Comparison of ENCODE assay signal across 11 cellular contexts in the genomic region with DNA sequence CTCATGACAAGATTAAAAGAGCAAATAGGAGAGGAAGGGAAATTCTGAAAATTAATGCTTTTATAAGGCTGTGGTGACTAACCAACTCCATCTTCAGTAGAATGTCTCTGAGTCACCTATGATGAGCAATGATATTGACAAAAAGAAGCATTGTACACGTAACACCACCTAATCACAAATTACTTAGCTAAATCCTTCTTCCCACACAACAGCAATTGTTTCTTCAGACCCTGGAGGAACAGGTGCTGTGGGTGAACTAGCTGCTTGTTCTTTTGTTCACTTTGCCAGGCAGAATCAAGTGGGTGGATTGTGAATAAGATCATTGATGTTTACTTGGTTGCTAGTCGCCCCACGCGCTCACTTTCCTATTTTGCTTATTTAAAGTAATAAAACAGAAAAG.
DNase-seq lines count a peak whose midpoint lies in the region; ATAC-seq and TF ChIP-seq lines count a peak whose summit lies in the region.
"Had no signal": no experiment of that assay in that cellular context is flagged by ENCODE, and none has a peak within 500 bp of the region (broad histone marks: within the 10 kb centered on the region; RNA-seq: fewer than 3 reads in every experiment).

No MANE protein-coding gene starts in this region.

- H3K27ac ChIP-seq in lower lobe of right lung (peak overlapping the region; percentile 1), upper lobe of left lung (peak overlapping the region; percentile 11 to 75 (median 44))
- H3K27ac ChIP-seq: KMS-11 had no signal

- H3K36me3 ChIP-seq in lower lobe of right lung, result no peaks in the 10 kb centered on the region
- H3K36me3 ChIP-seq in upper lobe of left lung, result no peaks in the 10 kb centered on the region

- H3K27me3 ChIP-seq in lower lobe of right lung (ENCODE audit: low read depth) (no peaks in the 10 kb centered on the region), upper lobe of left lung (no peaks in the 10 kb centered on the region)

- peak; percentile 78 for ATAC-seq in activated naive CD8-positive, alpha-beta T cell treated with anti-CD3 and anti-CD28 coated beads, Interleukin-2, amount 50 U/mL, for 24 hours
- ATAC-seq in lower lobe of right lung (no peak), upper lobe of left lung (ENCODE audit: low FRiP score in 2 of 2) (peak in 1 of 2 donors; percentile 54), HG03135 (IDR thresholded peaks at IDR 0.05; ENCODE audit: unreplicated experiment) (no peak)
- ATAC-seq: WTC11 had no signal

- no peaks in the 10 kb centered on the region for H3K9me3 ChIP-seq in lower lobe of right lung
- H3K9me3 ChIP-seq in upper lobe of left lung, result no peaks in the 10 kb centered on the region

- intact Hi-C loops in lower lobe of right lung (cut with DNase I), result no loop called here

- no peaks in the 10 kb centered on the region for H3K4me1 Mint-ChIP-seq in activated naive CD8-positive, alpha-beta T cell treated with anti-CD3 and anti-CD28 coated beads, Interleukin-2, amount 50 U/mL, for 24 hours

- peaks cover 5% of the 10 kb centered on the region for H3K36me3 Mint-ChIP-seq in activated naive CD8-positive, alpha-beta T cell treated with anti-CD3 and anti-CD28 coated beads, Interleukin-2, amount 50 U/mL, for 24 hours (ENCODE audit: low read depth)
- H3K36me3 Mint-ChIP-seq: WTC11 had no signal

- H3K4me3 Mint-ChIP-seq in activated naive CD8-positive, alpha-beta T cell treated with anti-CD3 and anti-CD28 coated beads, Interleukin-2, amount 50 U/mL, for 24 hours, result no peak overlapping the region
- H3K4me3 Mint-ChIP-seq: CD8-positive, alpha-beta memory T cell; WTC11 had no signal

- 83 to 88% methylated on average over 4 of the region's 4 CpGs for WGBS in upper lobe of left lung, 2 donors

- TF ChIP-seq POLR2A in upper lobe of left lung (IDR thresholded peaks at IDR 0.05), result no peak

- TF ChIP-seq CTCF in lower lobe of right lung (IDR thresholded peaks at IDR 0.05) (no peak), upper lobe of left lung (IDR thresholded peaks at IDR 0.05) (no peak)

- H3K4me1 ChIP-seq in lower lobe of right lung, result peaks cover 26% of the 10 kb centered on the region
- peaks cover 17 to 28% (median 27%) of the 10 kb centered on the region in 4 donors for H3K4me1 ChIP-seq in upper lobe of left lung

- no peak for TF ChIP-seq EP300 in upper lobe of left lung (IDR thresholded peaks at IDR 0.05)

- DNase-seq in activated naive CD4-positive, alpha-beta T cell treated with Interleukin-2 at 50 U/mL for 16 hours, result peak; percentile 24
- no peak for DNase-seq in activated naive CD4-positive, alpha-beta T cell (lab: John Stamatoyannopoulos, UW)
- no peak for DNase-seq in activated naive CD8-positive, alpha-beta T cell treated with anti-CD3 and anti-CD28 coated beads, Interleukin-2, amount 50 U/mL, for 24 hours
- no peak for DNase-seq in lower lobe of right lung
- DNase-seq in upper lobe of left lung, result no peak
- DNase-seq in GM19238 (ENCODE audit: insufficient read length, low spot score), result no peak
- DNase-seq in central memory CD4-positive, alpha-beta T cell, result no peak
- DNase-seq: CD8-positive, alpha-beta memory T cell had no signal

- H3K4me3 ChIP-seq in lower lobe of right lung (no peak overlapping the region), upper lobe of left lung (no peak overlapping the region)

- peak overlapping the region; percentile 87 for H3K27ac Mint-ChIP-seq in activated naive CD8-positive, alpha-beta T cell treated with anti-CD3 and anti-CD28 coated beads, Interleukin-2, amount 50 U/mL, for 24 hours
- H3K27ac Mint-ChIP-seq: CD8-positive, alpha-beta memory T cell; WTC11 had no signal

- H3K9me3 Mint-ChIP-seq in activated naive CD8-positive, alpha-beta T cell treated with anti-CD3 and anti-CD28 coated beads, Interleukin-2, amount 50 U/mL, for 24 hours, result peaks cover 24% of the 10 kb centered on the region
- H3K9me3 Mint-ChIP-seq: WTC11 had no signal

- no peaks in the 10 kb centered on the region for H3K27me3 Mint-ChIP-seq in activated naive CD8-positive, alpha-beta T cell treated with anti-CD3 and anti-CD28 coated beads, Interleukin-2, amount 50 U/mL, for 24 hours
